17 cellular contexts compared by ENCODE assay signal in the genomic region with DNA sequence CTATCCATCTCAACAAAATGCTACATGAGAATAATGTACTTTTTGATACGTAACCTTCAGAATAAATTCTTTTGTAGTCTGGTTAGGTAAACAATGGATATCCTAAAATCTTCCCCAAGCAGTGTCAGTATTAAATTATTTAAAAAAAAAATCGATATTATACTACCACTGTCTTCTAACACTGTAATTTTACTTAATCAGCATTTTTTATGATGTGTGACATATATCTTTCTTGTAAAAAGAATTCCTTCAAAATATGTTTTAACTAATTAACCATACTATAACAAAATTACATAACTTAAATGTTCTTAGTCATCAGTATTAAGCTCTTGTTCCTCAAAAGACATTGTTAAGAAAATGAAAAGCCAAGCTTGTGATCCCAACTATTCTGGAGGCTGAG. TPM values are rescaled to one million over a fixed set of nuclear protein-coding genes. Genes with fewer than 3 reads are reported as not detected.
DNase-seq lines count a peak whose midpoint lies in the region; ATAC-seq, FAIRE-seq and TF ChIP-seq lines count a peak whose summit lies in the region.
"Had no signal": no experiment of that assay in that cellular context is flagged by ENCODE, and none has a peak within 500 bp of the region (broad histone marks: within the 10 kb centered on the region; RNA-seq: fewer than 3 reads in every experiment).

No MANE protein-coding gene starts in this region.

- H2BK15ac ChIP-seq in IMR-90 (ENCODE audit: low read depth, low read length) (no peak overlapping the region), H1 (ENCODE audit: low read length) (no peak overlapping the region)

- H2BK20ac ChIP-seq in IMR-90 (ENCODE audit: low read depth, low read length) (no peak overlapping the region), H1 (ENCODE audit: low read length) (no peak overlapping the region)

- H2AFZ ChIP-seq in IMR-90 (replicated peaks; ENCODE audit: low read length, poor library complexity) = no peak overlapping the region
- no peak overlapping the region for H2AFZ ChIP-seq in H1 (ENCODE audit: low read length)
- H2AFZ ChIP-seq: GM23248 had no signal

- FAIRE-seq in A549 (lab: Jason Lieb, UNC) = no peak
- no peak for FAIRE-seq in H1 (lab: Jason Lieb, UNC)

- TF ChIP-seq POLR2A in A549 (IDR thresholded peaks at IDR 0.05; ENCODE audit: low read length) (no peak), IMR-90 (IDR thresholded peaks at IDR 0.05; ENCODE audit: low read depth, low read length) (no peak), H1 (IDR thresholded peaks at IDR 0.05; ENCODE audit: control extremely low read depth in 1 of 2, low read depth in 2 of 2, low read length in 2 of 2) (no peak)

- H4K8ac ChIP-seq in IMR-90 (ENCODE audit: low read depth in 2 of 2, low read length in 2 of 2) (no peak overlapping the region), H1 (ENCODE audit: extremely low read depth, insufficient read depth, low read length) (no peak overlapping the region)

- H3K4me1 ChIP-seq in A549 (0 out of 3 replicates have a peak, but pooled peaks cover 3% of the 10 kb centered on the region), IMR-90 (ENCODE audit: control insufficient read depth, insufficient read depth, low read length) (peaks cover 6% of the 10 kb centered on the region), H1 (replicated peaks in 1 of 4; ENCODE audit: control insufficient read depth in 3 of 4, insufficient read depth in 4 of 4, low read length in 3 of 4) (no peaks in the 10 kb centered on the region)
- H3K4me1 ChIP-seq: BE2C had no signal

- no peak overlapping the region for H3K14ac ChIP-seq in IMR-90 (replicated peaks; ENCODE audit: low read depth, low read length)
- no peak overlapping the region for H3K14ac ChIP-seq in H1 (ENCODE audit: insufficient read length)

- H4K20me1 ChIP-seq in IMR-90 (ENCODE audit: insufficient read depth, low read length) (no peaks in the 10 kb centered on the region; the same call in 1 of the 2 replicates), H1 (replicated peaks in 1 of 2; ENCODE audit: control insufficient read depth in 1 of 2, insufficient read depth in 2 of 2, low read length in 2 of 2) (peaks cover 3% of the 10 kb centered on the region in 2 experiments)

- no peaks in the 10 kb centered on the region for H3K27me3 ChIP-seq in IMR-90 (ENCODE audit: control insufficient read depth, insufficient read depth, low read length)
- H3K27me3 ChIP-seq in H1 (replicated peaks in 1 of 4; ENCODE audit: control insufficient read depth in 3 of 4, extremely low read depth in 1 of 4, insufficient read depth in 3 of 4, low read length in 3 of 4) = no peaks in the 10 kb centered on the region
- H3K27me3 ChIP-seq: BE2C; BLaER1 treated with 17β-estradiol and CSF1 and Interleukin-3, amounts not matched to agents 10 nM and 100 nM had no signal

- no peak overlapping the region for H3K18ac ChIP-seq in IMR-90 (ENCODE audit: low read depth, low read length)
- no peak overlapping the region for H3K18ac ChIP-seq in H1 (ENCODE audit: extremely low read depth, low read length)

- no peak for DNase-seq in A549 (ENCODE audit: low read depth in 1 of 2, low spot score in 1 of 2)
- DNase-seq in IMR-90 = no peak
- no peak for DNase-seq in H1 (ENCODE audit: low read depth in 1 of 2, low spot score in 2 of 2)
- DNase-seq in NCI-H2171 treated with DMSO at 0.1 percent for 48 hours (lab: John Stamatoyannopoulos, UW) = no peak
- DNase-seq in DMS53 (lab: John Stamatoyannopoulos, UW) = no peak
- DNase-seq: ACHN; AML-193; BE2C; CD4-positive, alpha-beta T cell; CD8-positive, alpha-beta memory T cell; DMS 273 treated with DMSO at 0.1 percent for 48 hours; DMS79 treated with DMSO at 0.1 percent for 48 hours; GM23248; H9 had no signal

- H3K9me1 ChIP-seq in IMR-90 (ENCODE audit: insufficient read depth, low read length) = peaks cover 8% of the 10 kb centered on the region; the same call in 1 of the 2 replicates

- TF ChIP-seq RAD21 in A549 (conservative IDR thresholded peaks at IDR 0.05 in 1 of 2, IDR thresholded peaks at IDR 0.05 in 1 of 2) (no peak), IMR-90 (IDR thresholded peaks at IDR 0.05; ENCODE audit: low read length) (no peak), H1 (IDR thresholded peaks at IDR 0.05 in 1 of 2, conservative IDR thresholded peaks at IDR 0.05 in 1 of 2; ENCODE audit: low read depth in 2 of 2, low read length in 2 of 2) (no peak)

- TF ChIP-seq CTCF in A549 (IDR thresholded peaks at IDR 0.05) (no peak), IMR-90 (conservative IDR thresholded peaks at IDR 0.05; ENCODE audit: low read depth, low read length) (no peak), H1 (IDR thresholded peaks at IDR 0.05; ENCODE audit: control extremely low read depth in 1 of 3, insufficient read depth in 1 of 3, low read depth in 1 of 3, low read length in 3 of 3) (no peak)

- H3K23ac ChIP-seq in IMR-90 (ENCODE audit: low read depth, low read length) (no peak overlapping the region), H1 (ENCODE audit: insufficient read length) (no peak overlapping the region)

- H3K23me2 ChIP-seq in H1 (ENCODE audit: low read depth, low read length) = no peaks in the 10 kb centered on the region

- no peak overlapping the region for H2AK9ac ChIP-seq in IMR-90 (replicated peaks; ENCODE audit: low read depth, low read length, poor library complexity)

- BruUV-seq in IMR-90 (replicated peaks; lab: Mats Ljungman, UMichigan) = no TSS peak

- H3K79me1 ChIP-seq in IMR-90 (ENCODE audit: low read depth in 1 of 2, low read length in 2 of 2) = peaks cover 17 to 27% of the 10 kb centered on the region in 2 experiments
- H3K79me1 ChIP-seq in H1 (ENCODE audit: low read depth, low read length) = peaks cover 4% of the 10 kb centered on the region

- dilution Hi-C loops in IMR-90 (cut with HindIII; ENCODE audit: low sequenced_read_pairs, unreplicated experiment) = no loop called here

- H4K91ac ChIP-seq in IMR-90 (ENCODE audit: insufficient read depth, low read depth, low read length) = no peak overlapping the region
- H4K91ac ChIP-seq in H1 (replicated peaks; ENCODE audit: insufficient read length, low read length) = no peak overlapping the region

- H4K5ac ChIP-seq in IMR-90 (ENCODE audit: low read depth, low read length) = no peak overlapping the region
- no peak overlapping the region for H4K5ac ChIP-seq in H1 (ENCODE audit: insufficient read length, low read depth, low read length)

- H3K4me3 ChIP-seq in A549 = no peak overlapping the region
- H3K4me3 ChIP-seq in IMR-90 (ENCODE audit: insufficient read depth, low read depth, low read length) = no peak overlapping the region
- H3K4me3 ChIP-seq in H1 (ENCODE audit: extremely low read depth in 1 of 4, insufficient read depth in 2 of 4, low read depth in 3 of 4, low read length in 4 of 4) = no peak overlapping the region
- H3K4me3 ChIP-seq: BLaER1 treated with 17β-estradiol and CSF1 and Interleukin-3, amounts not matched to agents 10 nM and 100 nM; GM23248 had no signal

- no peak overlapping the region for H2AK5ac ChIP-seq in IMR-90 (ENCODE audit: low read depth, low read length)
- H2AK5ac ChIP-seq in H1 (ENCODE audit: low read depth, low read length) = no peak overlapping the region

- in situ Hi-C loops in IMR-90 (cut with MboI; ENCODE audit: low sequenced_read_pairs) = no loop called here

- H3K4me2 ChIP-seq in A549 (no peak overlapping the region), IMR-90 (ENCODE audit: low read depth, low read length) (no peak overlapping the region), H1 (ENCODE audit: insufficient read depth in 1 of 2, low read depth in 2 of 2, low read length in 2 of 2) (no peak overlapping the region)
- H3K4me2 ChIP-seq: BLaER1 treated with 17β-estradiol and CSF1 and Interleukin-3, amounts not matched to agents 10 nM and 100 nM had no signal

- intact Hi-C loops in IMR-90 (cut with micrococcal nuclease) = no loop called here

- H2BK120ac ChIP-seq in IMR-90 (ENCODE audit: low read depth, low read length) (no peak overlapping the region), H1 (replicated peaks; ENCODE audit: low read depth, low read length) (no peak overlapping the region)

- H3K56ac ChIP-seq in IMR-90 (ENCODE audit: extremely low read depth, insufficient read depth, low read length) (no peak overlapping the region), H1 (replicated peaks; ENCODE audit: insufficient read length, low read depth, low read length) (no peak overlapping the region)

- H3K79me2 ChIP-seq in H1 (ENCODE audit: control insufficient read depth in 1 of 2, insufficient read depth in 2 of 2, low read length in 2 of 2) = peaks cover 0 to 34% of the 10 kb centered on the region in 2 experiments; a peak in 2 of 4 replicates

- no peaks in the 10 kb centered on the region for H3K9me3 ChIP-seq in A549
- H3K9me3 ChIP-seq in IMR-90 (ENCODE audit: control insufficient read depth, insufficient read depth, low read length) = no peaks in the 10 kb centered on the region
- no peaks in the 10 kb centered on the region for H3K9me3 ChIP-seq in H1 (ENCODE audit: insufficient read depth in 2 of 2, low read depth in 1 of 2, low read length in 1 of 2)
- H3K9me3 ChIP-seq: BE2C; BLaER1 treated with 17β-estradiol and CSF1 and Interleukin-3, amounts not matched to agents 10 nM and 100 nM had no signal

- H3K27ac ChIP-seq in A549 = no peak overlapping the region
- H3K27ac ChIP-seq in IMR-90 (ENCODE audit: insufficient read depth, low read length) = no peak overlapping the region
- no peak overlapping the region for H3K27ac ChIP-seq in H1 (ENCODE audit: low read depth, low read length)
- H3K27ac ChIP-seq: BLaER1 treated with 17β-estradiol and CSF1 and Interleukin-3, amounts not matched to agents 10 nM and 100 nM; GM23248 had no signal

- H3K36me3 ChIP-seq in IMR-90 (ENCODE audit: control insufficient read depth, insufficient read depth, low read length) (peaks cover 9% of the 10 kb centered on the region), H1 (ENCODE audit: control insufficient read depth in 2 of 4, insufficient read depth in 4 of 4, low read length in 3 of 4) (peaks cover 0 to 49% (median 8%) of the 10 kb centered on the region in 4 experiments; a peak in 5 of 8 replicates)

- H3K4ac ChIP-seq in IMR-90 (ENCODE audit: low read depth, low read length) = no peak overlapping the region
- no peak overlapping the region for H3K4ac ChIP-seq in H1 (replicated peaks; ENCODE audit: insufficient read length, low read depth, low read length)

- WGBS in A549 (ENCODE audit: missing lambda C conversion rate) = 93% methylated on average over 2 of the region's 2 CpGs
- WGBS in IMR-90 (ENCODE audit: extremely low coverage in 2 of 2, insufficient read length in 1 of 2), 2 experiments = no CpG with 5 or more reads among the region's 2 CpGs
- WGBS in H1 (ENCODE audit: extremely low coverage in 1 of 2, insufficient coverage in 1 of 2, insufficient read length in 1 of 2, insufficient replicate concordance in 2 of 2, low coverage in 1 of 2, low lambda C conversion rate in 2 of 2, missing lambda C conversion rate in 1 of 2), 2 experiments = 100% methylated on average over 2 of the region's 2 CpGs; no CpG with 5 or more reads in 1 of the 2 experiments

- H2BK5ac ChIP-seq in IMR-90 (ENCODE audit: low read depth, low read length, poor library complexity, severe bottlenecking) (no peak overlapping the region), H1 (ENCODE audit: low read depth, low read length) (no peak overlapping the region)

- POLR2A ChIA-PET in A549 (lab: Yijun Ruan, JAX) (interaction anchor here (0.5 kb wide), 1 partner anchor 84 kb away, joined by 3 read pairs; no protein-coding TSS in a partner anchor), IMR-90 (lab: Charles Lee; ENCODE audit: unreplicated experiment) (no interaction called here), H1 (lab: Charles Lee; ENCODE audit: partially characterized antibody) (no interaction called here)

- H2BK12ac ChIP-seq in H1 (ENCODE audit: low read depth, low read length) = no peak overlapping the region

- H3K9ac ChIP-seq in IMR-90 (ENCODE audit: low read depth, low read length) (no peak overlapping the region), H1 (replicated peaks in 1 of 4; ENCODE audit: extremely low read depth in 1 of 4, low read depth in 3 of 4, low read length in 3 of 4) (no peak overlapping the region)
- H3K9ac ChIP-seq: BLaER1 treated with 17β-estradiol and CSF1 and Interleukin-3, amounts not matched to agents 10 nM and 100 nM; GM23248 had no signal

- ATAC-seq in A549 (no peak), IMR-90 (ENCODE audit: low read depth) (no peak), GM19395 (IDR thresholded peaks at IDR 0.05; ENCODE audit: unreplicated experiment) (no peak)
- ATAC-seq: HCT116 had no signal

- CTCF ChIA-PET in A549 (lab: Yijun Ruan, JAX) (interaction anchor here (1.7 kb wide), 1 partner anchor 10 kb away, joined by 3 read pairs; no protein-coding TSS in a partner anchor), IMR-90 (lab: Yijun Ruan, JAX) (no interaction called here), H1 (lab: Charles Lee; ENCODE audit: partially characterized antibody) (no interaction called here)

- TF ChIP-seq EP300 in A549 (IDR thresholded peaks at IDR 0.05) = no peak
- TF ChIP-seq EP300 in H1 (IDR thresholded peaks at IDR 0.05; ENCODE audit: borderline replicate concordance in 1 of 2, low read depth in 2 of 2, low read length in 2 of 2) = no peak

RNA-seq across cellular contexts. Expression of gene OTUD4, which starts 12.5 kb away (rescaled TPM):
- polyA plus RNA-seq in A549 (2011; rRNA removed) (28.3 and 34.8 TPM in 2 replicates), A549 (2017; fragmentation: RNase III; extraction: RNeasy Plus Mini Kit Qiagen cat#74134 plus additional on column Dnase treatment) (11.5 to 13.1 TPM (median 12.6 TPM) in 3 replicates), IMR-90 (2012; rRNA removed) (10.1 and 11.0 TPM in 2 replicates), H1 (2011; rRNA removed) (12.0 and 17.4 TPM in 2 replicates)
- polyA plus RNA-seq in A549 (2012; cell fraction: cytosol; rRNA removed) = 5.9 and 6.6 TPM in 2 replicates
- 4.3 and 6.5 TPM in 2 replicates for polyA plus RNA-seq in A549 (2012; cell fraction: nucleus; rRNA removed)
- 24.8 and 26.2 TPM in 2 replicates for polyA minus RNA-seq in A549 (2011; rRNA and poly(A)+ RNA removed)
- total RNA-seq in IMR-90 (2012; rRNA removed) = 12.4 and 16.9 TPM in 2 replicates
- 2.1 and 2.4 TPM in 2 replicates for polyA plus RNA-seq in IMR-90 (2012; cell fraction: cytosol; rRNA removed)
- 2.4 and 13.2 TPM in 2 replicates for polyA plus RNA-seq in IMR-90 (2012; cell fraction: nucleus; rRNA removed; ENCODE audit: low replicate concordance)
- 50.0 and 57.0 TPM in 2 replicates for total RNA-seq in H1 (2021; fragmentation: NEBNext Ultra II Directional; extraction: Animal tissue kit (Norgen Biotek cat#: 25700))
- polyA plus RNA-seq in H1 (2011; cell fraction: cytosol; rRNA removed) = 17.5 TPM
- polyA plus RNA-seq in H1 (2011; cell fraction: nucleus; rRNA removed) = 13.1 TPM
- polyA plus RNA-seq in H1 (2012, experiment 1 of 2) = 10.7 to 20.6 TPM (median 14.4 TPM) in 4 replicates
- 1.2 TPM for polyA plus RNA-seq in H1 (2012, experiment 2 of 2)
- polyA plus RNA-seq in H1 (2013, experiment 1 of 2) = 22.4 TPM
- polyA plus RNA-seq in H1 (2013, experiment 2 of 2) = 21.1 TPM
- 49.9 and 52.6 TPM in 2 replicates for polyA minus RNA-seq in H1 (2011; rRNA and poly(A)+ RNA removed)
- polyA minus RNA-seq in H1 (2011; cell fraction: cytosol; rRNA and poly(A)+ RNA removed) = 26.8 TPM
- 48.6 TPM for polyA minus RNA-seq in H1 (2011; cell fraction: nucleus; rRNA and poly(A)+ RNA removed)

Comparison
In these comparisons a context has a peak if more than half of its experiments do, and no peak if none do; other contexts are left out.
1. Of the 18 proteins assayed by ChIP-seq in both H1 and A549: peak only in H1: none; only in A549: none; in both: MAFK; in neither: 17.